Comparison of ENCODE assay signal across 20 cellular contexts in the genomic region with DNA sequence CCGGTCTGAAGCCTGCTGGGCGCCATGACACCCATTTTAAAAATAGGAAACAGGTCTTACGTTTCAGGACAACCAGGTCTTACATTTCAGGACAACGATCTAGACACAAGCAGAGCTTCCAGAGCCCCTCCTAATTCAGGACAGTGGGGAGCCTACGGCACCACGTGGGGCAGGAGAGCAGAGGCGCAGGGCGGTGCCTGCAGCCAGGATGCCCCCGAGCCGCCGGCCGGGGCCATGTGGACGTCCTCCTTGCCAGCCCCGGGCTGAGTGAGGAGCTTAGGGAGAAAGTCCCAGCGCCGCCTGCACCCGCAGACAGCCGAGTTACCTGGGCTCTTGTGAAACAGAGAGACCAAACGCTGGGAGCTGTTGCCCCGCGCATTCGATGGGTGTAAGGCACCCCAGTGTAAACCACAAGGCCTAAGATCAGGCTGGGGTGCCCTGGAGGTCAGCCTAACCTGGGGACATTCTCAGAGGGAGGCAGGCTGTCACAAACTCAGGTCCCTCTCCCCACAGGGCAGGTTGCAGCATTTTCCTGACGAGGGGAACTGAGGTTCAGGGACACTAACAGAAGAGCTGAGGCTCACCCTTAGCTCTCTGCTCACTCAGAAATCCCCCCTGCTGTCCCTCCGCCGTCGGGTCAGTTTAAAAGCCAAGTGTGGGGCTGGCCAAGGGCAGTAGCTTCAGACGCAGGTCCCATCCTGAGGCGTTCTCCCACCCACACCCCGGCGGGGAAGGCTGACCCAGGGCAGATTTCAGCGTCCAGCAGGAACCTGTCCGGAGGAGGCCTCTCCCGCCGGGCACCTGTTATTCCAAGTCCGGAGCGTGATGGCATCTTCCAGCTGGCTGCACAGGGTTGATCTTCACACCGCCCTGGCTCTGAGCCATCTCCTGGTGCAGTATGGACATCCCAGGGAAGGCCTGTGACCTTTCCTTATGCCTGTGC. TPM values are rescaled to one million over a fixed set of nuclear protein-coding genes. Genes with fewer than 3 reads are reported as not detected.
DNase-seq lines count a peak whose midpoint lies in the region; ATAC-seq and TF ChIP-seq lines count a peak whose summit lies in the region.
"Had no signal": no experiment of that assay in that cellular context is flagged by ENCODE, and none has a peak within 500 bp of the region (broad histone marks: within the 10 kb centered on the region; RNA-seq: fewer than 3 reads in every experiment).

No MANE protein-coding gene starts in this region.

- H3K27ac Mint-ChIP-seq in Caco-2 (ENCODE audit: unreplicated experiment), result no peak overlapping the region
- no peak overlapping the region for H3K27ac Mint-ChIP-seq in endodermal cell
- no peak overlapping the region for H3K27ac Mint-ChIP-seq in neural crest cell (ENCODE audit: unreplicated experiment)

- H3K27me3 ChIP-seq in Caco-2 (replicated peaks; ENCODE audit: control insufficient read depth, insufficient read depth, low read length) (0 out of 2 replicates have a peak, but pooled peaks cover 1% of the 10 kb centered on the region), endodermal cell (ENCODE audit: control insufficient read depth, insufficient read depth, low read length, poor library complexity, severe bottlenecking) (peaks cover 52% of the 10 kb centered on the region)

- no peak overlapping the region for H3K9ac ChIP-seq in endodermal cell (ENCODE audit: extremely low read depth, low read length, poor library complexity, severe bottlenecking)

- BruUV-seq in Caco-2 (replicated peaks; lab: Mats Ljungman, UMichigan), result no TSS peak

- ATAC-seq in GM21529 (IDR thresholded peaks at IDR 0.05; ENCODE audit: unreplicated experiment), result no peak
- ATAC-seq: esophagus mucosa had no signal

- no peaks in the 10 kb centered on the region for H3K27me3 Mint-ChIP-seq in Caco-2 (ENCODE audit: insufficient read depth, unreplicated experiment)
- H3K27me3 Mint-ChIP-seq in endodermal cell (ENCODE audit: insufficient read depth), result peaks cover 52% of the 10 kb centered on the region
- H3K27me3 Mint-ChIP-seq in neural crest cell (ENCODE audit: low read depth), result peaks cover 52% of the 10 kb centered on the region

- no peaks in the 10 kb centered on the region for H3K9me3 Mint-ChIP-seq in Caco-2 (ENCODE audit: unreplicated experiment)
- no peaks in the 10 kb centered on the region for H3K9me3 Mint-ChIP-seq in endodermal cell
- no peaks in the 10 kb centered on the region for H3K9me3 Mint-ChIP-seq in neural crest cell

- H3K4me3 ChIP-seq in Caco-2 (ENCODE audit: low read depth, low read length) (no peak overlapping the region), endodermal cell (ENCODE audit: low read length) (no peak overlapping the region)
- H3K4me3 ChIP-seq: ovary, suprapubic skin had no signal

- no peaks in the 10 kb centered on the region for H3K9me3 ChIP-seq in Caco-2
- H3K9me3 ChIP-seq in endodermal cell (ENCODE audit: control insufficient read depth, low read length), result no peaks in the 10 kb centered on the region
- H3K9me3 ChIP-seq: ovary, suprapubic skin had no signal

- H3K4me1 Mint-ChIP-seq in Caco-2 (ENCODE audit: low read depth, unreplicated experiment) (no peaks in the 10 kb centered on the region), endodermal cell (peaks cover 22% of the 10 kb centered on the region), neural crest cell (peaks cover 25% of the 10 kb centered on the region)

- H3K36me3 Mint-ChIP-seq in Caco-2 (ENCODE audit: insufficient read depth, unreplicated experiment) (peaks cover 7% of the 10 kb centered on the region), endodermal cell (ENCODE audit: low read depth) (no peaks in the 10 kb centered on the region), neural crest cell (ENCODE audit: low read depth) (no peaks in the 10 kb centered on the region)

- TF ChIP-seq CTCF in Caco-2 (IDR thresholded peaks at IDR 0.05; ENCODE audit: insufficient read depth in 1 of 2, low read depth in 1 of 2, low read length in 1 of 2, severe bottlenecking in 1 of 2, unreplicated experiment in 1 of 2) (no peak), endodermal cell (conservative IDR thresholded peaks at IDR 0.05) (no peak), neural crest cell (conservative IDR thresholded peaks at IDR 0.05) (no peak)

- 76 to 79% methylated on average over 24 to 37 of the region's 37 CpGs for WGBS in endodermal cell (ENCODE audit: insufficient coverage in 1 of 2, insufficient read length in 1 of 2), 2 experiments

- H3K4me3 Mint-ChIP-seq in Caco-2 (ENCODE audit: unreplicated experiment) (peak overlapping the region; percentile 31), endodermal cell (peak overlapping the region; percentile 31), neural crest cell (peak overlapping the region; percentile 59)

- peaks cover 28% of the 10 kb centered on the region for H3K4me1 ChIP-seq in Caco-2
- H3K4me1 ChIP-seq in endodermal cell (ENCODE audit: control insufficient read depth, insufficient read depth, low read length), result no peaks in the 10 kb centered on the region

- H3K27ac ChIP-seq in endodermal cell (ENCODE audit: low read depth, low read length), result no peak overlapping the region
- H3K27ac ChIP-seq: ovary, suprapubic skin had no signal

- H3K36me3 ChIP-seq in Caco-2 (ENCODE audit: control insufficient read depth, insufficient read depth, low read length), result no peaks in the 10 kb centered on the region
- no peaks in the 10 kb centered on the region for H3K36me3 ChIP-seq in endodermal cell (ENCODE audit: control insufficient read depth, insufficient read depth, low read length)
- H3K36me3 ChIP-seq: ovary, suprapubic skin had no signal

- intact Hi-C loops in Caco-2 (cut with micrococcal nuclease; ENCODE audit: unreplicated experiment), result no loop called here

- CTCF ChIA-PET in Caco-2 (lab: Charles Lee), result interaction anchor here (0.6 to 0.9 kb wide), 3 partner anchors 58 to 140 kb away, joined by 3 to 5 read pairs (median 4); partner anchors contain the start of gene DCXR

- DNase-seq in Caco-2 (no peak), NCI-H69 (lab: John Stamatoyannopoulos, UW) (peak; percentile 28), endodermal cell (peak; percentile 74), neural crest cell (ENCODE audit: low read depth, low spot score) (no peak), SK-N-DZ (ENCODE audit: low spot score) (no peak), SIG-M5 (lab: John Stamatoyannopoulos, UW) (no peak)
- DNase-seq in stimulated activated CD4-positive, alpha-beta T cell treated with anti-CD3 and anti-CD28 coated beads, Interleukin-4, amount 100 ng/mL, for 4 hours, result no peak
- DNase-seq: activated CD4-positive, CD25-positive, alpha-beta regulatory T cell; activated effector memory CD4-positive, alpha-beta T cell treated with Interleukin-2 at 50 U/mL for 16 hours; dermis blood vessel endothelial cell; DMS 273 treated with DMSO at 0.1 percent for 48 hours; HCEC 1CT; stimulated activated CD4-positive, alpha-beta T cell treated with anti-CD3 and anti-CD28 coated beads, Interleukin-4, amount 100 ng/mL, for 1 hour; stimulated activated CD8-positive, alpha-beta memory T cell treated with anti-CD3 and anti-CD28 coated beads, Interleukin-4, amount 100 ng/mL, for 48 hours had no signal

- POLR2A ChIA-PET in Caco-2 (lab: Charles Lee), result no interaction called here

RNA-seq across cellular contexts. Expression of gene NOTUM, which starts 1.8 kb away (rescaled TPM):
- total RNA-seq in Caco-2 (2022) (11.1 and 13.0 TPM in 2 replicates), endodermal cell (10 to 100 TPM; 12.5 to 26.3 TPM), neural crest cell (5.9 and 6.3 TPM in 2 replicates)
- 6.2 TPM for polyA plus RNA-seq in endodermal cell (2013, experiment 1 of 2)
- 5.0 TPM for polyA plus RNA-seq in endodermal cell (2013, experiment 2 of 2)
- polyA plus RNA-seq in SK-N-DZ (2014; cell fraction: cytosol; rRNA removed), result 31.5 and 45.1 TPM in 2 replicates
- 30.7 and 41.5 TPM in 2 replicates for polyA plus RNA-seq in SK-N-DZ (2014; cell fraction: nucleus; rRNA removed)
- total RNA-seq: dermis blood vessel endothelial cell, esophagus mucosa had no signal
- polyA plus RNA-seq: keratinocyte had no signal

RNA-seq across cellular contexts. Expression of gene ASPSCR1, which starts 14.7 kb away (rescaled TPM):
- 58.0 and 59.2 TPM in 2 replicates for total RNA-seq in Caco-2 (2022)
- 10 to 100 TPM; 50.8 to 65.4 TPM for total RNA-seq in endodermal cell
- polyA plus RNA-seq in endodermal cell (2013, experiment 1 of 2), result 41.5 TPM
- polyA plus RNA-seq in endodermal cell (2013, experiment 2 of 2), result 30.3 TPM
- total RNA-seq in neural crest cell, result 50.0 and 51.9 TPM in 2 replicates
- polyA plus RNA-seq in SK-N-DZ (2014; cell fraction: cytosol; rRNA removed), result 52.3 and 68.3 TPM in 2 replicates
- polyA plus RNA-seq in SK-N-DZ (2014; cell fraction: nucleus; rRNA removed), result 173 and 174 TPM in 2 replicates

RNA-seq across cellular contexts. Expression of gene MYADML2, which starts 15.7 kb away (rescaled TPM):
- total RNA-seq in Caco-2 (2022) (not detected in 2 replicates), endodermal cell (not detected), neural crest cell (0.11 TPM in 1 of 2 replicates, not detected in the other)
- polyA plus RNA-seq in endodermal cell (2013, experiment 1 of 2), result not detected
- not detected for polyA plus RNA-seq in endodermal cell (2013, experiment 2 of 2)
- polyA plus RNA-seq in SK-N-DZ (2014; cell fraction: cytosol; rRNA removed), result 0.21 and 0.28 TPM in 2 replicates
- polyA plus RNA-seq in SK-N-DZ (2014; cell fraction: nucleus; rRNA removed), result 0.09 TPM in 1 of 2 replicates, not detected in the other
- total RNA-seq: dermis blood vessel endothelial cell; esophagus mucosa; ovary; suprapubic skin; T-helper 1 cell treated with Interleukin-12 subunit alpha and Interleukin-12 subunit beta and Interleukin-4 antibody, amounts not matched to agents 30 ng/mL and 1 ng/mL, for 36 hours had no signal
- polyA plus RNA-seq: keratinocyte, ovary had no signal

RNA-seq across cellular contexts. Expression of gene PYCR1, which starts 25.7 kb away (rescaled TPM):
- total RNA-seq in Caco-2 (2022) (200 and 203 TPM in 2 replicates), endodermal cell (100 to 1,000 TPM; 104 to 107 TPM), neural crest cell (93.0 and 102 TPM in 2 replicates)
- 100 TPM for polyA plus RNA-seq in endodermal cell (2013, experiment 1 of 2)
- polyA plus RNA-seq in endodermal cell (2013, experiment 2 of 2), result 91.8 TPM
- 394 and 456 TPM in 2 replicates for polyA plus RNA-seq in SK-N-DZ (2014; cell fraction: cytosol; rRNA removed)
- polyA plus RNA-seq in SK-N-DZ (2014; cell fraction: nucleus; rRNA removed), result 318 and 406 TPM in 2 replicates

RNA-seq across cellular contexts. Expression of gene MAFG, which starts 35.2 kb away (rescaled TPM):
- 28.9 and 29.1 TPM in 2 replicates for total RNA-seq in Caco-2 (2022)
- total RNA-seq in endodermal cell, result 10 to 100 TPM; 39.9 to 54.1 TPM
- 16.8 TPM for polyA plus RNA-seq in endodermal cell (2013, experiment 1 of 2)
- polyA plus RNA-seq in endodermal cell (2013, experiment 2 of 2), result 15.6 TPM
- total RNA-seq in neural crest cell, result 24.1 and 24.2 TPM in 2 replicates
- 23.9 and 27.7 TPM in 2 replicates for polyA plus RNA-seq in SK-N-DZ (2014; cell fraction: cytosol; rRNA removed)
- 39.9 and 56.8 TPM in 2 replicates for polyA plus RNA-seq in SK-N-DZ (2014; cell fraction: nucleus; rRNA removed)

Comparison
In these comparisons a context has a peak if more than half of its experiments do, and no peak if none do; other contexts are left out.
1. DNase-seq: peak in NCI-H69 (single experiment) and endodermal cell (single experiment); none in Caco-2 (0 of 2), neural crest cell (single experiment), SK-N-DZ (single experiment), SIG-M5 (single experiment) and stimulated activated CD4-positive, alpha-beta T cell treated with anti-CD3 and anti-CD28 coated beads, Interleukin-4, amount 100 ng/mL, for 4 hours (0 of 2).
2. Peak in every context shown above with its lines, with median percentiles within 50 percentile points of each other: H3K4me3 Mint-ChIP-seq.